8 cellular contexts compared by ENCODE assay signal in genomic region chr3:94036909-94037507, GRCh38. TPM values are rescaled to one million over a fixed set of nuclear protein-coding genes. Genes with fewer than 3 reads are reported as not detected.
DNase-seq lines count a peak whose midpoint lies in the region; ATAC-seq, FAIRE-seq and TF ChIP-seq lines count a peak whose summit lies in the region.

No MANE protein-coding gene starts in this region.

- peak; percentile 48 for TF ChIP-seq CTCF in A549 (IDR thresholded peaks at IDR 0.05)
- peak; percentile 31 for TF ChIP-seq CTCF in GM10248 (IDR thresholded peaks at IDR 0.05; ENCODE audit: control extremely low read depth, extremely low read depth, low read depth, missing control alignments)
- TF ChIP-seq CTCF in upper lobe of right lung (IDR thresholded peaks at IDR 0.05): peak; percentile 55
- peak in 5 of 11 experiments; percentile 13 to 38 (median 21) for TF ChIP-seq CTCF in spleen (IDR thresholded peaks at IDR 0.05 in 8 of 11, conservative IDR thresholded peaks at IDR 0.05 in 3 of 11)

- 41% methylated on average over 3 of the region's 3 CpGs for WGBS in A549 (ENCODE audit: missing lambda C conversion rate)
- WGBS in spleen, 5 donors: 87 to 97% (median 89%) methylated on average over 3 of the region's 3 CpGs

- CTCF ChIA-PET in A549 (lab: Yijun Ruan, JAX) (interaction anchor here (0.6 to 1.8 kb wide), 6 partner anchors 8 to 70 kb away, joined by 3 to 4 read pairs (median 4); partner anchors contain the start of gene STX19), GM10248 (lab: Yijun Ruan, JAX) (interaction anchor here (0.9 to 2.3 kb wide), 10 partner anchors 9 to 78 kb away, joined by 3 to 14 read pairs (median 4); partner anchors contain the start of genes DHFR2, NSUN3 and STX19)

- no peak overlapping the region for H3K27ac ChIP-seq in A549
- no peak overlapping the region for H3K27ac ChIP-seq in upper lobe of right lung
- H3K27ac ChIP-seq in spleen: no peak overlapping the region

- H3K4me3 ChIP-seq in A549 (no peak overlapping the region), upper lobe of right lung (no peak overlapping the region), spleen (no peak overlapping the region)

- POLR2A ChIA-PET in A549 (lab: Yijun Ruan, JAX): no interaction called here
- POLR2A ChIA-PET in GM10248 (lab: Yijun Ruan, JAX): no interaction called here

- H3K9me3 ChIP-seq in A549 (no peaks in the 10 kb centered on the region), upper lobe of right lung (no peaks in the 10 kb centered on the region), spleen (no peaks in the 10 kb centered on the region)

- no peak for TF ChIP-seq EP300 in A549 (IDR thresholded peaks at IDR 0.05)

- DNase-seq in A549 (ENCODE audit: low read depth in 1 of 2, low spot score in 1 of 2): peak; percentile 34 to 56
- DNase-seq in GM10248 (ENCODE audit: extremely low spot score): peak; percentile 18
- peak; percentile 21 for DNase-seq in RPMI8226
- DNase-seq in foreskin melanocyte: peak; percentile 31
- DNase-seq in upper lobe of right lung: no peak
- DNase-seq in spleen: no peak
- no peak for DNase-seq in stimulated activated CD4-positive, alpha-beta T cell treated with anti-CD3 and anti-CD28 coated beads, Interleukin-4, amount 100 ng/mL, for 4 hours

- intact Hi-C loops in upper lobe of right lung (cut with DNase I) (no loop called here), spleen (cut with DNase I; ENCODE audit: low total_unique reads) (no loop called here)

- no peak for TF ChIP-seq POLR2A in A549 (IDR thresholded peaks at IDR 0.05; ENCODE audit: low read length)
- no peak for TF ChIP-seq POLR2A in spleen (IDR thresholded peaks at IDR 0.05)

- no peaks in the 10 kb centered on the region for H3K27me3 ChIP-seq in upper lobe of right lung
- H3K27me3 ChIP-seq in spleen (replicated peaks in 1 of 7): no peaks in the 10 kb centered on the region

- H3K4me2 ChIP-seq in A549: no peak overlapping the region

- FAIRE-seq in A549 (lab: Jason Lieb, UNC): peak; percentile 13

- ATAC-seq in A549 (peak; percentile 93 to 95), HG02973 (IDR thresholded peaks at IDR 0.05; ENCODE audit: unreplicated experiment) (peak; percentile 84), upper lobe of right lung (peak; percentile 66)

- H3K36me3 ChIP-seq in upper lobe of right lung: no peaks in the 10 kb centered on the region
- peaks cover 0 to 15% (median 2%) of the 10 kb centered on the region in 6 donors for H3K36me3 ChIP-seq in spleen

- H3K4me1 ChIP-seq in A549: no peaks in the 10 kb centered on the region
- no peaks in the 10 kb centered on the region for H3K4me1 ChIP-seq in upper lobe of right lung
- H3K4me1 ChIP-seq in spleen: no peaks in the 10 kb centered on the region

- 0 out of 5 replicates have a peak, but pooled peaks of 1 of the 2 experiments have one; percentile 12 for TF ChIP-seq RAD21 in A549 (conservative IDR thresholded peaks at IDR 0.05 in 1 of 2, IDR thresholded peaks at IDR 0.05 in 1 of 2)

TF ChIP-seq in A549, 52 proteins besides CTCF, POLR2A, EP300 and RAD21:
- TF ChIP-seq FOSL2 (IDR thresholded peaks at IDR 0.05) (no peak), FOSL2 (CRISPR knock-in tag; IDR thresholded peaks at IDR 0.05) (no peak), HDAC2 (IDR thresholded peaks at IDR 0.05) (no peak), TFCP2L1 (CRISPR knock-in tag; IDR thresholded peaks at IDR 0.05) (no peak), BHLHE40 (IDR thresholded peaks at IDR 0.05; ENCODE audit: low read depth, low read length) (no peak), GATA3 (IDR thresholded peaks at IDR 0.05; ENCODE audit: borderline replicate concordance) (no peak)

RNA-seq across cellular contexts. Expression of gene STX19, which starts 8.6 kb away (rescaled TPM):
- polyA plus RNA-seq in A549 (2011; rRNA removed) (0.08 and 0.17 TPM in 2 replicates), A549 (2017; fragmentation: RNase III; extraction: RNeasy Plus Mini Kit Qiagen cat#74134 plus additional on column Dnase treatment) (not detected in 3 replicates), spleen (under 1 TPM in 2 of 3 donors, not detected in 1; 0.38 to 0.48 TPM)
- polyA plus RNA-seq in A549 (2012; cell fraction: cytosol; rRNA removed): not detected in 2 replicates
- not detected in 2 replicates for polyA plus RNA-seq in A549 (2012; cell fraction: nucleus; rRNA removed)
- polyA minus RNA-seq in A549 (2011; rRNA and poly(A)+ RNA removed): not detected in 2 replicates
- total RNA-seq in upper lobe of right lung (2.8 TPM), spleen (1 to 10 TPM in 3 of 7 donors, under 1 TPM in 3, not detected in 1; 0.32 to 1.6 (median 0.98) TPM)

RNA-seq across cellular contexts. Expression of gene DHFR2, which starts 25.7 kb away (rescaled TPM):
- polyA plus RNA-seq in A549 (2011; rRNA removed) (5.4 and 6.2 TPM in 2 replicates), A549 (2017; fragmentation: RNase III; extraction: RNeasy Plus Mini Kit Qiagen cat#74134 plus additional on column Dnase treatment) (6.3 to 6.8 TPM (median 6.4 TPM) in 3 replicates), spleen (1 to 10 TPM; 1.7 to 3.3 (median 2.6) TPM)
- polyA plus RNA-seq in A549 (2012; cell fraction: cytosol; rRNA removed): 1.4 and 1.5 TPM in 2 replicates
- polyA plus RNA-seq in A549 (2012; cell fraction: nucleus; rRNA removed): 0.68 and 0.82 TPM in 2 replicates
- 3.5 and 3.7 TPM in 2 replicates for polyA minus RNA-seq in A549 (2011; rRNA and poly(A)+ RNA removed)
- total RNA-seq in upper lobe of right lung (8.1 TPM), spleen (1 to 10 TPM; 4.6 to 9.6 (median 5.9) TPM)

RNA-seq across cellular contexts. Expression of gene NSUN3, which starts 25.9 kb away (rescaled TPM):
- polyA plus RNA-seq in A549 (2011; rRNA removed): 13.5 and 22.5 TPM in 2 replicates
- polyA plus RNA-seq in A549 (2012; cell fraction: cytosol; rRNA removed): 4.8 and 5.6 TPM in 2 replicates
- 2.3 and 3.8 TPM in 2 replicates for polyA plus RNA-seq in A549 (2012; cell fraction: nucleus; rRNA removed)
- 8.6 to 11.0 TPM (median 8.8 TPM) in 3 replicates for polyA plus RNA-seq in A549 (2017; fragmentation: RNase III; extraction: RNeasy Plus Mini Kit Qiagen cat#74134 plus additional on column Dnase treatment)
- 22.3 and 25.7 TPM in 2 replicates for polyA minus RNA-seq in A549 (2011; rRNA and poly(A)+ RNA removed)
- 18.0 TPM for total RNA-seq in upper lobe of right lung
- total RNA-seq in spleen: 10 to 100 TPM; 18.4 to 28.5 (median 22.9) TPM
- 1 to 10 TPM; 3.0 to 8.2 (median 4.0) TPM for polyA plus RNA-seq in spleen

RNA-seq across cellular contexts. Expression of gene ARL13B, which starts 57.1 kb away (rescaled TPM):
- polyA plus RNA-seq in A549 (2011; rRNA removed) (16.1 and 28.6 TPM in 2 replicates), A549 (2017; fragmentation: RNase III; extraction: RNeasy Plus Mini Kit Qiagen cat#74134 plus additional on column Dnase treatment) (13.2 to 13.9 TPM (median 13.3 TPM) in 3 replicates), spleen (1 to 10 TPM; 3.0 to 4.2 (median 3.0) TPM)
- polyA plus RNA-seq in A549 (2012; cell fraction: cytosol; rRNA removed): 4.9 and 6.7 TPM in 2 replicates
- polyA plus RNA-seq in A549 (2012; cell fraction: nucleus; rRNA removed): 3.3 and 8.4 TPM in 2 replicates
- polyA minus RNA-seq in A549 (2011; rRNA and poly(A)+ RNA removed): 8.4 and 9.1 TPM in 2 replicates
- total RNA-seq in upper lobe of right lung (20.3 TPM), spleen (10 to 100 TPM in 5 of 7 donors, 1 to 10 TPM in 2; 8.9 to 15.7 (median 11.7) TPM)

Comparison
In these comparisons a context has a peak if more than half of its experiments do, and no peak if none do; other contexts are left out.
1. DNase-seq: peak in A549 (2 of 2), GM10248 (single experiment), RPMI8226 (single experiment) and foreskin melanocyte (single experiment); none in upper lobe of right lung (single experiment), spleen (single experiment) and stimulated activated CD4-positive, alpha-beta T cell treated with anti-CD3 and anti-CD28 coated beads, Interleukin-4, amount 100 ng/mL, for 4 hours (0 of 2).
2. Peak in every context shown above with its lines, with median percentiles within 50 percentile points of each other: ATAC-seq.